In the genomic region with DNA sequence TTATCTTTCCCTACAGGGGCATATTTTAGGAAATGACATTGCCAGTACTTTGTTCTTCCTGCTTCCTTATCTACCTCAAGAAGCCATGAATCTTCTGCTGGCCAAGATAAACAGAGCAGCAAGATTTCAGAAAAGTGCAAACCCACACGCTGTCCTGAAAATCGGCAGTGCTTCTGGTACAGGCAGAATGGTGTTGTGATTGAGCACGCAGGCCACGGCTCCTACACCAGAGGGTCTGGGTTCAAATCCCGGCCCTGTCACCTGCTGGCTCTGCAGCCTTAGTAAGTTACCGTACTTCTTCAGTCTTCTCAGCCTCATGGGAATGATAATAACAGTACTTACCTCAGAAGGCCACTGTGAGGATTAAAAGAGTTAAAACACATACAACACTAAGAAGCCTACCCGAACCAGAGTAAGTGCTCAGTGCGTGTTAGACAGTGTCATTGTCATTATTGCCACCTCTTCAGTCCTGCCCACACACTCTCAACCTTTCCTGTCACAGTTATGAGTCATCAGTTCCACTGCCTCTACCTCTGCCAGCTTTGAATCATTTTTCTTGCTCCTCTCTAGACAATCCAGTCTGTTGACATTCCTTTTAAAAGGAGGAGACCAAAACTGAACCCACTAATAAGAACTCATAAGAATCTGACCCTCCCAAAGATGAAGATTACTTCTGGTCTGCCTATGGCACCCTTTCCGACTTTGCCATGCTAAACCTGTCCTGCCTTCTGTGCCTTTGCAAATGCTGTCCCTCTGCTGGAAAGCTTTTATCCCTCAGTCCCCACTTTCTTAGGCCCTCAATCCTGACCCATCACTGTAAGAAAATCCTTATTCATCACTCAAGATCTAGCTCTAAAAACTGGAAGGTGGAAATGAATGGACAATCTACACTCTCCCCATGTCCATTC, we compare ENCODE assay signal across 8 cellular contexts. TPM values are rescaled to one million over a fixed set of nuclear protein-coding genes. Genes with fewer than 3 reads are reported as not detected.
A peak's percentile ranks its signal among the peaks of the same experiment; 100 is the strongest.
DNase-seq lines count a peak whose midpoint lies in the region; ATAC-seq and TF ChIP-seq lines count a peak whose summit lies in the region.

No MANE protein-coding gene starts in this region.

- TF ChIP-seq CTCF in Caco-2 (IDR thresholded peaks at IDR 0.05; ENCODE audit: insufficient read depth in 1 of 2, low read depth in 1 of 2, low read length in 1 of 2, severe bottlenecking in 1 of 2, unreplicated experiment in 1 of 2) (peak in 1 of 2 experiments; percentile 4), gastroesophageal sphincter (IDR thresholded peaks at IDR 0.05) (no peak)

- H3K27ac ChIP-seq in gastroesophageal sphincter: peak overlapping the region in 3 of 4 donors; percentile 31 to 54 (median 48)

- no peaks in the 10 kb centered on the region for H3K9me3 Mint-ChIP-seq in Caco-2 (ENCODE audit: unreplicated experiment)
- no peaks in the 10 kb centered on the region for H3K9me3 Mint-ChIP-seq in activated CD8-positive, alpha-beta T cell treated with anti-CD3 and anti-CD28 coated beads, Interleukin-2, amount 10 ng/mL, durations not matched to agents 7 days and 5 days (ENCODE audit: insufficient read depth)

- no peak overlapping the region for H3K4me3 ChIP-seq in Caco-2 (ENCODE audit: low read depth, low read length)
- H3K4me3 ChIP-seq in gastroesophageal sphincter: no peak overlapping the region

- no peaks in the 10 kb centered on the region for H3K27me3 Mint-ChIP-seq in Caco-2 (ENCODE audit: insufficient read depth, unreplicated experiment)
- H3K27me3 Mint-ChIP-seq in activated CD8-positive, alpha-beta T cell treated with anti-CD3 and anti-CD28 coated beads, Interleukin-2, amount 10 ng/mL, durations not matched to agents 7 days and 5 days (ENCODE audit: low read depth): no peaks in the 10 kb centered on the region

- peak overlapping the region; percentile 82 for H3K27ac Mint-ChIP-seq in Caco-2 (ENCODE audit: unreplicated experiment)
- peak overlapping the region; percentile 88 for H3K27ac Mint-ChIP-seq in activated CD8-positive, alpha-beta T cell treated with anti-CD3 and anti-CD28 coated beads, Interleukin-2, amount 10 ng/mL, durations not matched to agents 7 days and 5 days

- H3K36me3 ChIP-seq in Caco-2 (ENCODE audit: control insufficient read depth, insufficient read depth, low read length): no peaks in the 10 kb centered on the region; the same call in 1 of the 2 replicates
- H3K36me3 ChIP-seq in gastroesophageal sphincter: no peaks in the 10 kb centered on the region

- H3K4me1 ChIP-seq in Caco-2: peaks cover 66% of the 10 kb centered on the region
- peaks cover 0 to 8% (median 0%) of the 10 kb centered on the region in 3 donors for H3K4me1 ChIP-seq in gastroesophageal sphincter

- TSS peak; percentile 8 for BruUV-seq in Caco-2 (replicated peaks; lab: Mats Ljungman, UMichigan)

- H3K9me3 ChIP-seq in Caco-2 (no peaks in the 10 kb centered on the region), gastroesophageal sphincter (no peaks in the 10 kb centered on the region)

- intact Hi-C loops in Caco-2 (cut with micrococcal nuclease; ENCODE audit: unreplicated experiment): loop anchor here (1.0 kb wide), 4 partner anchors 11 to 43 kb away; a partner anchor contains a TSS

- peaks cover 63% of the 10 kb centered on the region for H3K4me1 Mint-ChIP-seq in Caco-2 (ENCODE audit: low read depth, unreplicated experiment)
- H3K4me1 Mint-ChIP-seq in activated CD8-positive, alpha-beta T cell treated with anti-CD3 and anti-CD28 coated beads, Interleukin-2, amount 10 ng/mL, durations not matched to agents 7 days and 5 days (ENCODE audit: low read depth): peaks cover 93% of the 10 kb centered on the region

- CTCF ChIA-PET in Caco-2 (lab: Charles Lee): interaction anchor here (0.6 to 3.8 kb wide), 8 partner anchors 10 to 74 kb away, joined by 3 to 21 read pairs (median 6); a partner anchor contains a TSS
- CTCF ChIA-PET in activated CD8-positive, alpha-beta T cell treated with anti-CD3 and anti-CD28 coated beads, Interleukin-2, amount 10 ng/mL, durations not matched to agents 7 days and 5 days (lab: Charles Lee): interaction anchor here (0.8 to 5.3 kb wide), 19 partner anchors 9 to 106 kb away, joined by 3 to 54 read pairs (median 4); a partner anchor contains a TSS

- WGBS in gastroesophageal sphincter (ENCODE audit: low coverage in 1 of 2), 2 donors: 50 to 60% methylated on average over 7 to 9 of the region's 9 CpGs

- H3K36me3 Mint-ChIP-seq in Caco-2 (ENCODE audit: insufficient read depth, unreplicated experiment): peaks cover 12% of the 10 kb centered on the region
- peaks cover 59% of the 10 kb centered on the region for H3K36me3 Mint-ChIP-seq in activated CD8-positive, alpha-beta T cell treated with anti-CD3 and anti-CD28 coated beads, Interleukin-2, amount 10 ng/mL, durations not matched to agents 7 days and 5 days (ENCODE audit: low read depth)

- no peak for TF ChIP-seq POLR2A in gastroesophageal sphincter (IDR thresholded peaks at IDR 0.05)

- no peaks in the 10 kb centered on the region for H3K27me3 ChIP-seq in Caco-2 (replicated peaks; ENCODE audit: control insufficient read depth, insufficient read depth, low read length)
- no peaks in the 10 kb centered on the region for H3K27me3 ChIP-seq in gastroesophageal sphincter

- TF ChIP-seq EP300 in gastroesophageal sphincter (IDR thresholded peaks at IDR 0.05): no peak

- POLR2A ChIA-PET in Caco-2 (lab: Charles Lee): interaction anchor here (0.6 to 2.0 kb wide), 6 partner anchors 11 to 324 kb away, joined by 3 to 8 read pairs (median 3); a partner anchor contains a TSS
- POLR2A ChIA-PET in activated CD8-positive, alpha-beta T cell treated with anti-CD3 and anti-CD28 coated beads, Interleukin-2, amount 10 ng/mL, durations not matched to agents 7 days and 5 days (lab: Charles Lee): interaction anchor here (0.6 to 4.9 kb wide), 9 partner anchors 10 to 42 kb away, joined by 3 to 86 read pairs (median 6); a partner anchor contains a TSS

- H3K4me3 Mint-ChIP-seq in Caco-2 (ENCODE audit: unreplicated experiment): peak overlapping the region; percentile 42
- H3K4me3 Mint-ChIP-seq in activated CD8-positive, alpha-beta T cell treated with anti-CD3 and anti-CD28 coated beads, Interleukin-2, amount 10 ng/mL, durations not matched to agents 7 days and 5 days: peak overlapping the region; percentile 71

- ATAC-seq in GM21576 (IDR thresholded peaks at IDR 0.05; ENCODE audit: unreplicated experiment): peak; percentile 89
- peak; percentile 89 for ATAC-seq in activated CD8-positive, alpha-beta T cell treated with anti-CD3 and anti-CD28 coated beads, Interleukin-2, amount 10 ng/mL, durations not matched to agents 7 days and 5 days
- ATAC-seq in gastroesophageal sphincter: peak; percentile 57

- DNase-seq in Caco-2 (peak; percentile 68 to 71), LoVo (ENCODE audit: low spot score) (peak; percentile 86), NCI-H1930 (lab: John Stamatoyannopoulos, UW) (no peak), NCI-H187 (lab: John Stamatoyannopoulos, UW) (no peak)
- peak; percentile 81 for DNase-seq in activated CD8-positive, alpha-beta T cell treated with anti-CD3 and anti-CD28 coated beads, Interleukin-2, amount 10 ng/mL, durations not matched to agents 7 days and 5 days
- DNase-seq in stimulated activated CD4-positive, alpha-beta T cell treated with anti-CD3 and anti-CD28 coated beads, Interleukin-2, amount 100 ng/mL, for 4 hours (ENCODE audit: low read depth): peak; percentile 77

RNA-seq across cellular contexts. Expression of a gene that starts 10.7 kb away (rescaled TPM):
- total RNA-seq in Caco-2 (2022) (29.6 and 31.8 TPM in 2 replicates), gastroesophageal sphincter (1 to 10 TPM in 1 of 4 donors, under 1 TPM in 3; 0.54 to 3.8 (median 0.65) TPM)
- total RNA-seq in activated CD8-positive, alpha-beta T cell treated with anti-CD3 and anti-CD28 coated beads, Interleukin-2, amount 10 ng/mL, durations not matched to agents 7 days and 5 days: 10 to 100 TPM; 19.6 to 20.0 TPM

RNA-seq across cellular contexts. Expression of a gene that starts 16.6 kb away (rescaled TPM):
- total RNA-seq in Caco-2 (2022) (8.9 and 12.0 TPM in 2 replicates), gastroesophageal sphincter (1 to 10 TPM in 3 of 4 donors, under 1 TPM in 1; 0.58 to 5.7 (median 2.4) TPM)
- total RNA-seq in activated CD8-positive, alpha-beta T cell treated with anti-CD3 and anti-CD28 coated beads, Interleukin-2, amount 10 ng/mL, durations not matched to agents 7 days and 5 days: 100 to 1,000 TPM; 140 to 144 TPM

RNA-seq across cellular contexts. Expression of a gene that starts 22.7 kb away (rescaled TPM):
- total RNA-seq in Caco-2 (2022) (69.9 and 80.2 TPM in 2 replicates), gastroesophageal sphincter (10 to 100 TPM in 3 of 4 donors, 1 to 10 TPM in 1; 8.7 to 57.0 (median 12.1) TPM)
- total RNA-seq in activated CD8-positive, alpha-beta T cell treated with anti-CD3 and anti-CD28 coated beads, Interleukin-2, amount 10 ng/mL, durations not matched to agents 7 days and 5 days: 10 to 100 TPM; 11.7 to 12.2 TPM

Comparison
In these comparisons a context has a peak if more than half of its experiments do, and no peak if none do; other contexts are left out.
1. DNase-seq: peak in Caco-2 (2 of 2), LoVo (single experiment), activated CD8-positive, alpha-beta T cell treated with anti-CD3 and anti-CD28 coated beads, Interleukin-2, amount 10 ng/mL, durations not matched to agents 7 days and 5 days (single experiment) and stimulated activated CD4-positive, alpha-beta T cell treated with anti-CD3 and anti-CD28 coated beads, Interleukin-2, amount 100 ng/mL, for 4 hours (single experiment); none in NCI-H1930 (0 of 2) and NCI-H187 (0 of 2).
2. RNA of a gene that starts 16.6 kb away (total RNA-seq): 140 to 144 TPM in activated CD8-positive, alpha-beta T cell treated with anti-CD3 and anti-CD28 coated beads, Interleukin-2, amount 10 ng/mL, durations not matched to agents 7 days and 5 days; 8.9 to 12.0 TPM in Caco-2 and 0.58 to 5.7 TPM in gastroesophageal sphincter; every median in the first group is over 10 times any median in the second.
3. Peak in every context shown above with its lines, with median percentiles within 50 percentile points of each other: ATAC-seq.